ENCODE assay signal across 17 cellular contexts in the genomic region with DNA sequence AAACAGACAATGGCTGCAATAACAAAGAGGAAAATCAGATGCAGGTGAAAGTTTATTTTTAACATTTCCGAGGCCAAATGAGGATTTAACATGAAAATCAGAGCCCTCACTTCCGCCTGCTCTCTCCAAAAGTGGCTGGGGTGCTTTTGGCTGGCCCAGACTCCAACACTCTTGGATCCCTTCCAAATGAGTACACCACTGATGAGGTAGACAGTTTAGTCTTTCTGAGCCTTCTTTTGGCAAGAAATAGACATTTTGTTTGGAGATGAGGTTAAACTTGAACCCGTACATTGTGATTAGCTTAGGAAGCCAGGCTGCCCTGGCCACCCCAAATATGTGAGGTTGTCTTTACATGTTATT.
"Had no signal": no experiment of that assay in that cellular context is flagged by ENCODE, and none has a peak within 500 bp of the region (broad histone marks: within the 10 kb centered on the region; RNA-seq: fewer than 3 reads in every experiment).

No MANE protein-coding gene starts in this region.

- H3K36me3 Mint-ChIP-seq: activated naive CD4-positive, alpha-beta T cell treated with anti-CD3 and anti-CD28 coated beads, Interleukin-2, amount 10 ng/mL, durations not matched to agents 7 days and 5 days; immature natural killer cell had no signal

- H3K27ac Mint-ChIP-seq: activated CD4-positive, alpha-beta T cell treated with anti-CD3 and anti-CD28 coated beads, Interleukin-2, amount 10 ng/mL, durations not matched to agents 7 days and 5 days; activated naive CD4-positive, alpha-beta T cell treated with anti-CD3 and anti-CD28 coated beads, Interleukin-2, amount 10 ng/mL, durations not matched to agents 7 days and 5 days; activated T-helper 2 cell treated with anti-CD3 and anti-CD28 coated beads, Interferon-gamma antibody, Interleukin-2, Interleukin-4, amounts not matched to agents 10 μg/mL and 5 μg/mL and 100 μg/mL, durations not matched to agents 14 hours and 24 hours and 36 hours; effector memory CD8-positive, alpha-beta T cell; immature natural killer cell had no signal

- H3K27ac ChIP-seq: epithelial cell of prostate, heart left ventricle, lower lobe of right lung, right atrium auricular region had no signal

- H3K4me3 ChIP-seq: heart left ventricle, lower lobe of right lung, right atrium auricular region had no signal

- H3K4me1 Mint-ChIP-seq: activated naive CD4-positive, alpha-beta T cell treated with anti-CD3 and anti-CD28 coated beads, Interleukin-2, amount 10 ng/mL, durations not matched to agents 7 days and 5 days; immature natural killer cell had no signal

- H3K4me3 Mint-ChIP-seq: activated CD4-positive, alpha-beta T cell treated with anti-CD3 and anti-CD28 coated beads, Interleukin-2, amount 10 ng/mL, durations not matched to agents 7 days and 5 days; activated naive CD4-positive, alpha-beta T cell treated with anti-CD3 and anti-CD28 coated beads, Interleukin-2, amount 10 ng/mL, durations not matched to agents 7 days and 5 days; effector memory CD8-positive, alpha-beta T cell; immature natural killer cell; nephron progenitor cell had no signal

- H3K27me3 ChIP-seq: right atrium auricular region had no signal

- DNase-seq: activated CD4-positive, alpha-beta T cell treated with anti-CD3 and anti-CD28 coated beads, Interleukin-2, amount 10 ng/mL, durations not matched to agents 7 days and 5 days; activated naive CD4-positive, alpha-beta T cell treated with anti-CD3 and anti-CD28 coated beads, Interleukin-2, amount 10 ng/mL, durations not matched to agents 7 days and 5 days; activated T-cell treated with anti-CD3 and anti-CD28 coated beads, Interleukin-2, amount 50 U/mL, for 1 hour; dermis blood vessel endothelial cell; effector memory CD8-positive, alpha-beta T cell; heart left ventricle; immature natural killer cell; left colon; lower lobe of right lung; nephron progenitor cell; occipital lobe; small intestine; stimulated activated CD4-positive, alpha-beta T cell treated with anti-CD3 and anti-CD28 coated beads, Interleukin-4, amount 100 ng/mL, for 24 hours; stimulated activated naive CD4-positive, alpha-beta T cell had no signal

- H3K9me3 ChIP-seq: heart left ventricle, lower lobe of right lung, right atrium auricular region had no signal

- H3K9me3 Mint-ChIP-seq: activated CD4-positive, alpha-beta T cell treated with anti-CD3 and anti-CD28 coated beads, Interleukin-2, amount 10 ng/mL, durations not matched to agents 7 days and 5 days; activated naive CD4-positive, alpha-beta T cell treated with anti-CD3 and anti-CD28 coated beads, Interleukin-2, amount 10 ng/mL, durations not matched to agents 7 days and 5 days; activated T-helper 2 cell treated with anti-CD3 and anti-CD28 coated beads, Interferon-gamma antibody, Interleukin-2, Interleukin-4, amounts not matched to agents 10 μg/mL and 5 μg/mL and 100 μg/mL, durations not matched to agents 14 hours and 24 hours and 36 hours; effector memory CD8-positive, alpha-beta T cell; immature natural killer cell; nephron progenitor cell had no signal

- H3K36me3 ChIP-seq: heart left ventricle, lower lobe of right lung, right atrium auricular region had no signal

- ATAC-seq: effector memory CD8-positive, alpha-beta T cell; heart left ventricle; left colon; lower lobe of right lung had no signal
